In genomic region chr15:38829086-38829485, GRCh38 we compare ENCODE assay signal across 17 cellular contexts.
DNase-seq lines count a peak whose midpoint lies in the region; ATAC-seq and TF ChIP-seq lines count a peak whose summit lies in the region.
"Had no signal": no experiment of that assay in that cellular context is flagged by ENCODE, and none has a peak within 500 bp of the region (broad histone marks: within the 10 kb centered on the region; RNA-seq: fewer than 3 reads in every experiment).

No MANE protein-coding gene starts in this region.

- TF ChIP-seq CTCF in HFFc6 (IDR thresholded peaks at IDR 0.05) (no peak), cardiac fibroblast (IDR thresholded peaks at IDR 0.05; ENCODE audit: low read depth, low read length) (no peak), heart left ventricle (IDR thresholded peaks at IDR 0.05) (no peak)

- peaks cover 31% of the 10 kb centered on the region for H3K9me3 Mint-ChIP-seq in HFFc6

- no peak overlapping the region; the same call in 1 of the 2 replicates for H3K4me3 Mint-ChIP-seq in HFFc6
- H3K4me3 Mint-ChIP-seq: CD8-positive, alpha-beta memory T cell; H9; IgD-negative memory B cell had no signal

- H3K27ac ChIP-seq in subcutaneous abdominal adipose tissue (ENCODE audit: low read depth, low read length) = peak overlapping the region; percentile 6
- no peak overlapping the region for H3K27ac ChIP-seq in substantia nigra (ENCODE audit: low read depth, low read length, poor library complexity, severe bottlenecking)
- H3K27ac ChIP-seq in heart left ventricle = no peak overlapping the region
- H3K27ac ChIP-seq: BLaER1 had no signal

- H3K9me3 ChIP-seq in subcutaneous abdominal adipose tissue (ENCODE audit: control insufficient read depth in 5 of 5, low read length in 5 of 5) = peaks cover 0 to 3% (median 0%) of the 10 kb centered on the region in 5 donors
- H3K9me3 ChIP-seq in heart left ventricle = peaks cover 0 to 13% (median 0%) of the 10 kb centered on the region in 12 donors
- H3K9me3 ChIP-seq in MG63 = 0 out of 2 replicates have a peak, but pooled peaks cover 4% of the 10 kb centered on the region
- H3K9me3 ChIP-seq: BLaER1, Caco-2 had no signal

- H3K27me3 Mint-ChIP-seq in HFFc6 (ENCODE audit: insufficient read depth) = no peaks in the 10 kb centered on the region; the same call in 1 of the 2 replicates
- H3K27me3 Mint-ChIP-seq: IgD-negative memory B cell had no signal

- H3K27ac Mint-ChIP-seq in HFFc6 = peak overlapping the region; percentile 77
- H3K27ac Mint-ChIP-seq: CD8-positive, alpha-beta memory T cell; H9; IgD-negative memory B cell had no signal

- H3K4me1 ChIP-seq in subcutaneous abdominal adipose tissue (ENCODE audit: control insufficient read depth in 5 of 5, insufficient read depth in 5 of 5, low read length in 5 of 5) (peaks cover 0 to 16% (median 0%) of the 10 kb centered on the region in 5 donors), heart left ventricle (peaks cover 0 to 12% (median 0%) of the 10 kb centered on the region in 12 donors)
- H3K4me1 ChIP-seq: BLaER1, Caco-2 had no signal

- H3K27me3 ChIP-seq in subcutaneous abdominal adipose tissue (ENCODE audit: control insufficient read depth in 5 of 5, insufficient read depth in 4 of 5, low read length in 5 of 5) = no peaks in the 10 kb centered on the region
- no peaks in the 10 kb centered on the region for H3K27me3 ChIP-seq in heart left ventricle
- no peaks in the 10 kb centered on the region for H3K27me3 ChIP-seq in MG63
- H3K27me3 ChIP-seq: BLaER1 had no signal

- no peak overlapping the region for H3K9ac ChIP-seq in subcutaneous abdominal adipose tissue (ENCODE audit: low read length in 5 of 5)
- H3K9ac ChIP-seq: BLaER1 had no signal

- DNase-seq in HFFc6 (no peak), cardiac fibroblast (ENCODE audit: low read depth in 2 of 2) (peak; percentile 49 to 53), glomerular endothelial cell (ENCODE audit: extremely low read depth, low read depth, low spot score) (peak; percentile 79), substantia nigra (lab: John Stamatoyannopoulos, UW) (no peak), heart left ventricle (no peak), MG63 (no peak)
- DNase-seq: 8988T; AML-193; Caco-2; CD8-positive, alpha-beta memory T cell; DND-41; GDM1; GOT3; H9 had no signal

- 84 to 91% (median 86%) methylated on average over 1 of the region's 1 CpG for WGBS in heart left ventricle, 4 donors

- TF ChIP-seq POLR2A in heart left ventricle (IDR thresholded peaks at IDR 0.05) = no peak

- peaks cover 43% of the 10 kb centered on the region for H3K4me1 Mint-ChIP-seq in HFFc6 (ENCODE audit: low read depth)
- H3K4me1 Mint-ChIP-seq: CD8-positive, alpha-beta memory T cell; IgD-negative memory B cell had no signal

- intact Hi-C loops in heart left ventricle (cut with DNase I) = loop anchor here in 2 of 10 donors (10.0 kb wide), 2 partner anchors 56 to 156 kb away; no protein-coding TSS in a partner anchor

- no peak for ATAC-seq in heart left ventricle

- H3K4me3 ChIP-seq in cardiac fibroblast (replicated peaks in 1 of 2; ENCODE audit: low read depth in 2 of 2, low read length in 2 of 2) (no peak overlapping the region), subcutaneous abdominal adipose tissue (ENCODE audit: low read depth in 1 of 5, low read length in 5 of 5) (no peak overlapping the region), heart left ventricle (no peak overlapping the region), MG63 (no peak overlapping the region)
- H3K4me3 ChIP-seq: BLaER1 had no signal

- peaks cover 38% of the 10 kb centered on the region for H3K36me3 Mint-ChIP-seq in HFFc6 (ENCODE audit: low read depth)
- H3K36me3 Mint-ChIP-seq: CD8-positive, alpha-beta memory T cell; IgD-negative memory B cell had no signal

- H3K36me3 ChIP-seq in subcutaneous abdominal adipose tissue (ENCODE audit: control insufficient read depth in 5 of 5, insufficient read depth in 5 of 5, low read length in 5 of 5) = no peaks in the 10 kb centered on the region
- no peaks in the 10 kb centered on the region for H3K36me3 ChIP-seq in heart left ventricle
- no peaks in the 10 kb centered on the region for H3K36me3 ChIP-seq in MG63
- H3K36me3 ChIP-seq: BLaER1 had no signal

Comparison
In these comparisons a context has a peak if more than half of its experiments do, and no peak if none do; other contexts are left out.
1. DNase-seq: peak in cardiac fibroblast (2 of 2) and glomerular endothelial cell (single experiment); none in HFFc6 (single experiment), substantia nigra (0 of 49), heart left ventricle (0 of 5) and MG63 (single experiment).